In the genomic region with DNA sequence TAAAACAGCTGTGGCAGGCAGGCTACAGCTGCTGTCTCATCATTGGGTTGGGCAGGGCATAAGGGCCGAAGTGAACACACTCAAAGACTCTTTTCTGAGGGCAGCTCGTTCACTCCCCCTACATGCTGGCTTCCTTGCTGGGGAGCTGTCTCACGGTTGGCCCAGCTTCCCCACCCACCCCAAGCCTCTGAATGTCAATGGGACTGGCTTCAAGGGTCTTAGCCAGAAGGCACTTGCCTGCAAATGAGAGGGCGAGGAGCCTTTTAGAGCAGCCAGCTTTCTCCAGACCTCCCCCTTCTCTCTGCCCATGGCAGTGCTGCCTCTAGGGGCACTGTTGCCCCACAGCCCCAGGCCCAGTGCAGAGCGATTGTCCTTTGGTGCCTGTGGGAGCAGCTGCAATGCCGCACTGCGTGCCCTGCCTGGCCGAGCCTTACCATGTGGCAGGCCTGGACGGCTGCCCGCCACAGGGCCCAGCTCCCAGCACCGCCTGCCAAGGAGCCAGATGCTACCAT, we compare ENCODE assay signal across 1 cellular context.
TF ChIP-seq lines count a peak whose summit lies in the region.

No MANE protein-coding gene starts in this region.

TF ChIP-seq in HEK293, 187 proteins besides CTCF, POLR2A, EP300 and RAD21 (continued from another document):
- TF ChIP-seq ZNF514 (tag by site-specific recombination; IDR thresholded peaks at IDR 0.05), result no peak
- TF ChIP-seq TSHZ1 (tag by site-specific recombination; IDR thresholded peaks at IDR 0.05; ENCODE audit: borderline replicate concordance), result no peak
- TF ChIP-seq HIC1 (tag by site-specific recombination; IDR thresholded peaks at IDR 0.05), result no peak
- TF ChIP-seq ZNF248 (tag by site-specific recombination; IDR thresholded peaks at IDR 0.05), result no peak
- no peak for TF ChIP-seq SP3 (tag by site-specific recombination; IDR thresholded peaks at IDR 0.05)
- no peak for TF ChIP-seq BCL11B (tag by site-specific recombination; IDR thresholded peaks at IDR 0.05; ENCODE audit: low read depth)
- TF ChIP-seq ZFP69B (tag by site-specific recombination; IDR thresholded peaks at IDR 0.05), result no peak
- TF ChIP-seq ZBTB20 (tag by site-specific recombination; IDR thresholded peaks at IDR 0.05), result no peak
- TF ChIP-seq ZNF280D (tag by site-specific recombination; IDR thresholded peaks at IDR 0.05), result no peak
- TF ChIP-seq GLI4 (tag by site-specific recombination; IDR thresholded peaks at IDR 0.05), result no peak
- no peak for TF ChIP-seq ZNF391 (tag by site-specific recombination; IDR thresholded peaks at IDR 0.05; ENCODE audit: borderline replicate concordance, low read depth)
- no peak for TF ChIP-seq ZNF488 (tag by site-specific recombination; IDR thresholded peaks at IDR 0.05)
- no peak for TF ChIP-seq ZFHX2 (tag by site-specific recombination; conservative IDR thresholded peaks at IDR 0.05)
